In the genomic region with DNA sequence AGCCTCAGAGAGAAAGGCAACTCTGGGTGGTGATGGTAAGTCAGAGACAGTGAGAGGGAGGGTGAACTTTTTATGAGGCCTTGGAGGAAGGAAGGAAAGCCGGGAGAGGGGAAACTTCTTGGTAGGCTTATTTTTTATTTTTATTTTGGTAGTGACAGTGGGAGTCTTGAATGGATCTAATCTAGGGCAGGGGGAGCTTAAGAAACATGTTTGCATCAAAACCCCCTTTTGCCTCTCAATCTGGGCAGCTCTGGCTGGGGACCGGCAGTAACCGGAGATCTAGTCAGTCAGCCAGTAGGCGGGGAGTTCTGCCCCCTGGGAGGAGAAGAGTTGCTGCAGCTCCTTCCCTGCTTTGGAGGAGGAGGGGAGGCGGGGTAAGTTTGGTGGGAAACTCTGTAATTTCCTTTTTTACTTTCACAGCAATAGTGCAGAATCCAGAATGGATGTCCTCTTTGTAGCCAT, we compare ENCODE assay signal across 8 cellular contexts. TPM values are rescaled to one million over a fixed set of nuclear protein-coding genes. Genes with fewer than 3 reads are reported as not detected.
A peak's percentile ranks its signal among the peaks of the same experiment; 100 is the strongest.
DNase-seq lines count a peak whose midpoint lies in the region; ATAC-seq, FAIRE-seq and TF ChIP-seq lines count a peak whose summit lies in the region.

TSS of gene C1orf54 (plus strand) at position 412 of the 462 bp plus-strand sequence. CDS start at position 440, 28 bp downstream.

- H3K27ac ChIP-seq in A673 (ENCODE audit: low read depth, low read length, poor library complexity, severe bottlenecking): peak within 1 kb of the TSS; percentile 62
- peak within 1 kb of the TSS in 54 of 59 donors; percentile 2 to 88 (median 64) for H3K27ac ChIP-seq in dorsolateral prefrontal cortex
- H3K27ac ChIP-seq in mesodermal cell (ENCODE audit: low read depth, low read length, severe bottlenecking): peak within 1 kb of the TSS; percentile 23
- no peak within 1 kb of the TSS for H3K27ac ChIP-seq in MM.1S (ENCODE audit: low read length)

- intact Hi-C loops in A673 (cut with micrococcal nuclease; ENCODE audit: unreplicated experiment): no loop called here
- intact Hi-C loops in dorsolateral prefrontal cortex (cut with DNase I): no loop called here

- POLR2A ChIA-PET in A673 (lab: Charles Lee; ENCODE audit: low non-redundant PET): no interaction called here

- TF ChIP-seq CTCF in A673 (conservative IDR thresholded peaks at IDR 0.05; ENCODE audit: low read depth, low read length): 0 out of 2 replicates have a peak, but pooled peaks have one; percentile 29
- no peak for TF ChIP-seq CTCF in NB4 (IDR thresholded peaks at IDR 0.05; ENCODE audit: low read depth, low read length)
- peak in 9 of 56 donors; percentile 7 to 32 (median 15) for TF ChIP-seq CTCF in dorsolateral prefrontal cortex (IDR thresholded peaks at IDR 0.05 in 54 of 56, conservative IDR thresholded peaks at IDR 0.05 in 2 of 56; ENCODE audit: low read depth in 1 of 56, partially characterized antibody in 56 of 56)
- TF ChIP-seq CTCF in MM.1S (IDR thresholded peaks at IDR 0.05; ENCODE audit: low read length): no peak

- H3K4me3 ChIP-seq in A673 (ENCODE audit: low read depth, low read length, poor library complexity, severe bottlenecking): peak within 1 kb of the TSS; percentile 36
- H3K4me3 ChIP-seq in NB4 (ENCODE audit: low read depth, low read length): no peak within 1 kb of the TSS
- H3K4me3 ChIP-seq in dorsolateral prefrontal cortex: peak within 1 kb of the TSS in 50 of 59 donors; percentile 3 to 57 (median 30)
- peak within 1 kb of the TSS; percentile 30 for H3K4me3 ChIP-seq in mesodermal cell (ENCODE audit: extremely low read depth, insufficient read depth, low read length, poor library complexity, severe bottlenecking)
- no peak within 1 kb of the TSS for H3K4me3 ChIP-seq in MM.1S (ENCODE audit: low read length)

- peaks cover 21% of the 10 kb centered on the region for H3K4me1 ChIP-seq in A673 (ENCODE audit: insufficient read depth, low read length, poor library complexity, severe bottlenecking)
- peaks cover 14% of the 10 kb centered on the region for H3K4me1 ChIP-seq in mesodermal cell (ENCODE audit: control insufficient read depth, insufficient read depth, low read length, poor library complexity, severe bottlenecking)
- peaks cover 2% of the 10 kb centered on the region for H3K4me1 ChIP-seq in MM.1S (ENCODE audit: low read length)

- H3K36me3 ChIP-seq in A673 (ENCODE audit: insufficient read depth, low read length, poor library complexity, severe bottlenecking): peaks cover under 1% of the 10 kb centered on the region
- H3K36me3 ChIP-seq in mesodermal cell (ENCODE audit: control insufficient read depth, insufficient read depth, low read length): peaks cover 3% of the 10 kb centered on the region
- H3K36me3 ChIP-seq in MM.1S (replicated peaks; ENCODE audit: insufficient read depth, low read length): no peaks in the 10 kb centered on the region; the same call in 1 of the 2 replicates

- no peak within 1 kb of the TSS for H3K9ac ChIP-seq in MM.1S (ENCODE audit: low read length)

- no peaks in the 10 kb centered on the region for H3K9me2 ChIP-seq in MM.1S (replicated peaks; ENCODE audit: insufficient read depth, low read length)

- no peaks in the 10 kb centered on the region for H4K20me1 ChIP-seq in MM.1S (ENCODE audit: insufficient read depth, low read length)

- DNase-seq in A673 (ENCODE audit: low spot score): peak; percentile 80
- DNase-seq in NB4 (ENCODE audit: low read depth): peak; percentile 78
- DNase-seq in dorsolateral prefrontal cortex: peak in 2 of 10 donors; percentile 37 to 42
- no peak for DNase-seq in stimulated activated naive CD8-positive, alpha-beta T cell treated with anti-CD3 and anti-CD28 coated beads, Interleukin-15, Interleukin-2, amounts not matched to agents 100 U/mL and 50 U/mL, for 24 hours
- DNase-seq in frontal cortex (ENCODE audit: low spot score in 2 of 2): no peak
- DNase-seq in SHP77 treated with DMSO at 0.1 percent for 48 hours (lab: John Stamatoyannopoulos, UW): no peak
- no peak for DNase-seq in MM.1S

- no peaks in the 10 kb centered on the region for H3K27me3 ChIP-seq in A673 (replicated peaks; ENCODE audit: insufficient read depth, low read depth, low read length, poor library complexity)
- H3K27me3 ChIP-seq in dorsolateral prefrontal cortex: no peaks in the 10 kb centered on the region
- no peaks in the 10 kb centered on the region for H3K27me3 ChIP-seq in MM.1S (replicated peaks; ENCODE audit: insufficient read depth, low read length)

- TF ChIP-seq POLR2A in NB4 (IDR thresholded peaks at IDR 0.05; ENCODE audit: extremely low read depth, insufficient read length): no peak

- no peak for ATAC-seq in stimulated activated naive CD8-positive, alpha-beta T cell treated with anti-CD3 and anti-CD28 coated beads, Interleukin-15, Interleukin-2, amounts not matched to agents 100 U/mL and 50 U/mL, for 24 hours

- no peak within 1 kb of the TSS for H2AFZ ChIP-seq in MM.1S (ENCODE audit: low read length)

- FAIRE-seq in frontal cortex (lab: Jason Lieb, UNC): no peak

- 4 to 29% methylated on average over 1 to 3 of the region's 5 CpGs for WGBS in mesodermal cell (ENCODE audit: insufficient coverage in 2 of 2), 2 experiments

- H3K4me2 ChIP-seq in MM.1S (ENCODE audit: low read depth, low read length): no peak within 1 kb of the TSS

- no peaks in the 10 kb centered on the region for H3K9me3 ChIP-seq in A673 (ENCODE audit: low read depth, low read length, poor library complexity, severe bottlenecking)
- no peaks in the 10 kb centered on the region for H3K9me3 ChIP-seq in mesodermal cell (ENCODE audit: control insufficient read depth, low read length)
- H3K9me3 ChIP-seq in MM.1S (replicated peaks; ENCODE audit: insufficient read depth, low read length): no peaks in the 10 kb centered on the region

- H3F3A ChIP-seq in MM.1S (ENCODE audit: insufficient read depth, low read length): no peaks in the 10 kb centered on the region

- CTCF ChIA-PET in A673 (lab: Charles Lee): interaction anchor here (1.1 to 1.9 kb wide), 2 partner anchors 9 to 16 kb away, joined by 4 to 8 read pairs; no protein-coding TSS in a partner anchor

- H3K79me2 ChIP-seq in MM.1S (ENCODE audit: low read length): peaks cover 30% of the 10 kb centered on the region

- BruUV-seq in A673 (replicated peaks; lab: Mats Ljungman, UMichigan): no TSS peak

RNA-seq across cellular contexts. Expression of gene C1orf54, which starts in this region (rescaled TPM):
- 9.2 and 11.3 TPM in 2 replicates for total RNA-seq in A673 (2021)
- total RNA-seq in dorsolateral prefrontal cortex: 10 to 100 TPM in 54 of 120 experiments, 1 to 10 TPM in 66; 3.0 to 21.9 (median 9.4) TPM
- polyA plus RNA-seq in mesodermal cell (2013, experiment 1 of 2): 26.6 TPM
- 24.1 TPM for polyA plus RNA-seq in mesodermal cell (2013, experiment 2 of 2)
- 9.4 TPM for total RNA-seq in frontal cortex

Comparison
In these comparisons a context has a peak if more than half of its experiments do, and no peak if none do; other contexts are left out.
1. DNase-seq: peak in A673 (single experiment) and NB4 (single experiment); none in stimulated activated naive CD8-positive, alpha-beta T cell treated with anti-CD3 and anti-CD28 coated beads, Interleukin-15, Interleukin-2, amounts not matched to agents 100 U/mL and 50 U/mL, for 24 hours (single experiment), frontal cortex (0 of 2), SHP77 treated with DMSO at 0.1 percent for 48 hours (single experiment) and MM.1S (single experiment).
2. H3K4me3 ChIP-seq: peak in A673 (single experiment), dorsolateral prefrontal cortex (50 of 59) and mesodermal cell (single experiment); none in NB4 (single experiment) and MM.1S (single experiment).